15 cellular contexts compared by ENCODE assay signal in genomic region chr16:55734665-55735064, GRCh38.
DNase-seq lines count a peak whose midpoint lies in the region; ATAC-seq and TF ChIP-seq lines count a peak whose summit lies in the region.
"Had no signal": no experiment of that assay in that cellular context is flagged by ENCODE, and none has a peak within 500 bp of the region (broad histone marks: within the 10 kb centered on the region; RNA-seq: fewer than 3 reads in every experiment).

No MANE protein-coding gene starts in this region.

- H3K4me3 Mint-ChIP-seq in H9 = no peak overlapping the region
- no peak overlapping the region for H3K4me3 Mint-ChIP-seq in endodermal cell
- H3K4me3 Mint-ChIP-seq: B cell; CD8-positive, alpha-beta T cell had no signal

- H3K27ac Mint-ChIP-seq in H9 = no peak overlapping the region
- H3K27ac Mint-ChIP-seq in endodermal cell = no peak overlapping the region
- H3K27ac Mint-ChIP-seq: B cell; CD8-positive, alpha-beta T cell had no signal

- H2BK5ac ChIP-seq in H9 (ENCODE audit: insufficient read length, low read length) = no peak overlapping the region
- no peak overlapping the region for H2BK5ac ChIP-seq in trophoblast cell (ENCODE audit: low read depth, low read length, poor library complexity)

- H3K27ac ChIP-seq in H9 (ENCODE audit: insufficient read length, low read depth, low read length) = no peak overlapping the region
- no peak overlapping the region for H3K27ac ChIP-seq in endodermal cell (ENCODE audit: low read depth, low read length)
- no peak overlapping the region for H3K27ac ChIP-seq in trophoblast cell (ENCODE audit: low read depth, low read length)
- H3K27ac ChIP-seq: BLaER1 treated with 17β-estradiol and CSF1 and Interleukin-3, amounts not matched to agents 10 nM and 100 nM; HL-60 had no signal

- H3K18ac ChIP-seq in H9 (ENCODE audit: insufficient read length, low read depth, low read length) = no peak overlapping the region
- no peak overlapping the region for H3K18ac ChIP-seq in trophoblast cell (ENCODE audit: low read length)

- H2BK12ac ChIP-seq in H9 (ENCODE audit: insufficient read length, low read depth, low read length) (no peak overlapping the region), trophoblast cell (ENCODE audit: low read length) (no peak overlapping the region)

- H3K9ac ChIP-seq in H9 (ENCODE audit: extremely low read depth, insufficient read length, low read length) (no peak overlapping the region), endodermal cell (ENCODE audit: extremely low read depth, low read length, poor library complexity, severe bottlenecking) (no peak overlapping the region), trophoblast cell (ENCODE audit: low read length) (no peak overlapping the region)
- H3K9ac ChIP-seq: BLaER1 treated with 17β-estradiol and CSF1 and Interleukin-3, amounts not matched to agents 10 nM and 100 nM had no signal

- no peak overlapping the region for H3T11ph ChIP-seq in H9 (ENCODE audit: low read length)

- H3K23me2 ChIP-seq in H9 (ENCODE audit: insufficient read length, low read depth, low read length, poor library complexity, severe bottlenecking) = no peaks in the 10 kb centered on the region

- H3K9me3 Mint-ChIP-seq in H9 = peaks cover 0 to 3% of the 10 kb centered on the region in 2 experiments; a peak in 2 of 5 replicates
- no peaks in the 10 kb centered on the region for H3K9me3 Mint-ChIP-seq in endodermal cell
- H3K9me3 Mint-ChIP-seq: CD8-positive, alpha-beta T cell had no signal

- H3K56ac ChIP-seq in H9 (ENCODE audit: insufficient read length, low read depth, low read length) = no peak overlapping the region

- no CpG with 5 or more reads among the region's 2 CpGs for WGBS in H9 (ENCODE audit: extremely low coverage, insufficient read length, low lambda C conversion rate)
- 83 to 86% methylated on average over 1 to 2 of the region's 2 CpGs for WGBS in endodermal cell (ENCODE audit: insufficient coverage in 1 of 2, insufficient read length in 1 of 2), 2 experiments
- WGBS in trophoblast cell (ENCODE audit: extremely low coverage, insufficient coverage, insufficient read length) = no CpG with 5 or more reads among the region's 2 CpGs

- ATAC-seq in HG02885 (IDR thresholded peaks at IDR 0.05; ENCODE audit: poor library complexity, unreplicated experiment) (no peak), GM19351 (IDR thresholded peaks at IDR 0.05; ENCODE audit: unreplicated experiment) (no peak)
- ATAC-seq: CD8-positive, alpha-beta T cell had no signal

- H3K23ac ChIP-seq in H9 (ENCODE audit: insufficient read length, low read depth, low read length) (no peak overlapping the region), trophoblast cell (ENCODE audit: low read length) (no peak overlapping the region)

- DNase-seq in H9 = peak; percentile 5
- peak; percentile 32 for DNase-seq in M059J (ENCODE audit: low read depth)
- peak; percentile 63 for DNase-seq in endodermal cell
- peak; percentile 39 to 68 for DNase-seq in trophoblast cell
- DNase-seq: Calu3; CD8-positive, alpha-beta T cell; DMS79 treated with DMSO at 0.1 percent for 48 hours; GF-D8; IMR-90 had no signal

- H4K5ac ChIP-seq in H9 (ENCODE audit: insufficient read length, low read depth, low read length) = no peak overlapping the region

- no peak for TF ChIP-seq CTCF in H9 (conservative IDR thresholded peaks at IDR 0.05)
- no peak for TF ChIP-seq CTCF in endodermal cell (conservative IDR thresholded peaks at IDR 0.05)

- H3K4me3 ChIP-seq in endodermal cell (ENCODE audit: low read length) (no peak overlapping the region), trophoblast cell (ENCODE audit: low read depth, low read length) (no peak overlapping the region)
- H3K4me3 ChIP-seq: BLaER1 treated with 17β-estradiol and CSF1 and Interleukin-3, amounts not matched to agents 10 nM and 100 nM; HAP-1 had no signal

- H2BK15ac ChIP-seq in H9 (ENCODE audit: low read depth, low read length) = no peak overlapping the region

- no peak overlapping the region for H2BK120ac ChIP-seq in H9 (ENCODE audit: low read depth, low read length, poor library complexity, severe bottlenecking)
- no peak overlapping the region for H2BK120ac ChIP-seq in trophoblast cell (ENCODE audit: insufficient read depth, low read length, poor library complexity)

- H3K9me3 ChIP-seq in H9 (ENCODE audit: control insufficient read depth, low read depth, low read length) (no peaks in the 10 kb centered on the region), endodermal cell (ENCODE audit: control insufficient read depth, low read length) (no peaks in the 10 kb centered on the region), trophoblast cell (ENCODE audit: insufficient read depth, low read depth, low read length) (peaks cover 5% of the 10 kb centered on the region)
- H3K9me3 ChIP-seq: BLaER1 treated with 17β-estradiol and CSF1 and Interleukin-3, amounts not matched to agents 10 nM and 100 nM; HAP-1 had no signal

- H3K4me1 ChIP-seq in H9 (ENCODE audit: insufficient read depth, low read length) (no peaks in the 10 kb centered on the region), endodermal cell (ENCODE audit: control insufficient read depth, insufficient read depth, low read length) (no peaks in the 10 kb centered on the region), trophoblast cell (ENCODE audit: control insufficient read depth in 1 of 2, insufficient read depth in 2 of 2, low read length in 2 of 2) (no peaks in the 10 kb centered on the region)
- H3K4me1 ChIP-seq: HAP-1 had no signal

- H2AFZ ChIP-seq in H9 (ENCODE audit: low read length) (no peak overlapping the region), trophoblast cell (ENCODE audit: insufficient read depth, low read length, poor library complexity) (no peak overlapping the region)

- H2BK20ac ChIP-seq in H9 (ENCODE audit: low read depth, low read length, poor library complexity, severe bottlenecking) = no peak overlapping the region

- H3K36me3 ChIP-seq in endodermal cell (ENCODE audit: control insufficient read depth, insufficient read depth, low read length) (no peaks in the 10 kb centered on the region), trophoblast cell (ENCODE audit: control insufficient read depth in 1 of 2, insufficient read depth in 2 of 2, low read length in 2 of 2) (no peaks in the 10 kb centered on the region)
- H3K36me3 ChIP-seq: BLaER1 treated with 17β-estradiol and CSF1 and Interleukin-3, amounts not matched to agents 10 nM and 100 nM; HAP-1 had no signal

- H4K8ac ChIP-seq in H9 (replicated peaks; ENCODE audit: insufficient read length, low read depth, low read length) (no peak overlapping the region), trophoblast cell (ENCODE audit: low read depth, low read length) (no peak overlapping the region)

- H4K12ac ChIP-seq in trophoblast cell (ENCODE audit: low read depth, low read length) = no peak overlapping the region

- H3K79me2 ChIP-seq in H9 (ENCODE audit: insufficient read depth, low read length) (no peaks in the 10 kb centered on the region), trophoblast cell (ENCODE audit: control insufficient read depth, insufficient read depth, low read length, poor library complexity) (no peaks in the 10 kb centered on the region)

- H3K36me3 Mint-ChIP-seq in H9 (ENCODE audit: insufficient read depth in 1 of 3, low read depth in 3 of 3) = no peaks in the 10 kb centered on the region
- no peaks in the 10 kb centered on the region for H3K36me3 Mint-ChIP-seq in endodermal cell (ENCODE audit: low read depth)
- H3K36me3 Mint-ChIP-seq: CD8-positive, alpha-beta T cell had no signal

- H4K91ac ChIP-seq in H9 (ENCODE audit: insufficient read length, low read depth, low read length) (no peak overlapping the region), trophoblast cell (ENCODE audit: low read depth, low read length) (no peak overlapping the region)

- H3K27me3 Mint-ChIP-seq in H9 (ENCODE audit: low read depth) (peaks cover 33% of the 10 kb centered on the region), endodermal cell (ENCODE audit: insufficient read depth) (peaks cover 30% of the 10 kb centered on the region)

- H3K4me2 ChIP-seq in H9 (ENCODE audit: insufficient read depth, insufficient read length, low read length) (no peak overlapping the region), trophoblast cell (ENCODE audit: low read length) (no peak overlapping the region)
- H3K4me2 ChIP-seq: BLaER1 treated with 17β-estradiol and CSF1 and Interleukin-3, amounts not matched to agents 10 nM and 100 nM had no signal

- H3K4me1 Mint-ChIP-seq in H9 (no peaks in the 10 kb centered on the region), endodermal cell (no peaks in the 10 kb centered on the region)
- H3K4me1 Mint-ChIP-seq: B cell had no signal

- H3K14ac ChIP-seq in H9 (ENCODE audit: insufficient read depth, low read length) (no peak overlapping the region; the same call in 1 of the 2 replicates), trophoblast cell (ENCODE audit: low read length) (no peak overlapping the region)

- H2AK5ac ChIP-seq in H9 (ENCODE audit: insufficient read length, low read length) (no peak overlapping the region), trophoblast cell (ENCODE audit: low read length) (no peak overlapping the region)

- H3K4ac ChIP-seq in H9 (ENCODE audit: low read depth, low read length) = no peak overlapping the region
- no peak overlapping the region for H3K4ac ChIP-seq in trophoblast cell (ENCODE audit: low read depth, low read length)

- H4K20me1 ChIP-seq in H9 (ENCODE audit: control insufficient read depth, insufficient read depth, insufficient read length) = no peaks in the 10 kb centered on the region
- H4K20me1 ChIP-seq: BLaER1 treated with 17β-estradiol and CSF1 and Interleukin-3, amounts not matched to agents 10 nM and 100 nM had no signal

- H3K79me1 ChIP-seq in H9 (ENCODE audit: insufficient read depth, low read depth, low read length, poor library complexity, severe bottlenecking) = no peaks in the 10 kb centered on the region
- H3K79me1 ChIP-seq in trophoblast cell (ENCODE audit: low read length) = no peaks in the 10 kb centered on the region

- H3K27me3 ChIP-seq in H9 (ENCODE audit: insufficient read depth, low read length) (no peaks in the 10 kb centered on the region), endodermal cell (ENCODE audit: control insufficient read depth, insufficient read depth, low read length, poor library complexity, severe bottlenecking) (no peaks in the 10 kb centered on the region), trophoblast cell (ENCODE audit: insufficient read depth, low read length) (no peaks in the 10 kb centered on the region)
- H3K27me3 ChIP-seq: BLaER1 treated with 17β-estradiol and CSF1 and Interleukin-3, amounts not matched to agents 10 nM and 100 nM had no signal

Comparison
In these comparisons a context has a peak if more than half of its experiments do, and no peak if none do; other contexts are left out.
1. DNase-seq: peak in every context shown above with its lines; median percentile 63 in endodermal cell; 54 in trophoblast cell; 32 in M059J; 5 in H9.